Comparison of ENCODE assay signal across 2 cellular contexts in the genomic region with DNA sequence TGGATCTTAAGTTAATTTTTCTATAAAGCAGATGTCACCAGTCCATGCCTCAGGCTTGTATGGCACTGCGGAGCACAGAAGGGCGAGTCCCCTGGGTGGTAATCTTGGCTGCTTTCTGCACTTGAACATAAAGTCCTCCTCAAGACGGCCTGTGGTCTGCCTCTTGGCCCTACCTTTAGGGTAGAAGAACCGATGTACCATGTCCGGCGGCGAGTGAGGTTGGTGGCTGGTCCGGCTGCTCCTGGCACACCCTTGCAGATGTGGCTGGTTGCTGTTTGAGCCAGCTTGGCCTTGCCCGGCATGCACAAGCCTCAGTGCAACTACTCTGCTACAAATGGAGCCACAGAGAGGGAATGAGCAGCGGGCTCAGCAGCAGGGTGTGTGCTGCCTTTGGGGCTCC. TPM values are rescaled to one million over a fixed set of nuclear protein-coding genes. Genes with fewer than 3 reads are reported as not detected.
"Had no signal": no experiment of that assay in that cellular context is flagged by ENCODE, and none has a peak within 500 bp of the region (broad histone marks: within the 10 kb centered on the region; RNA-seq: fewer than 3 reads in every experiment).

No MANE protein-coding gene starts in this region.

RNA-seq across cellular contexts. Expression of a gene that starts 56.3 kb away (rescaled TPM):
- total RNA-seq: G401, GM12878 had no signal
- polyA plus RNA-seq: GM12878 had no signal
